Comparison of ENCODE assay signal across 7 cellular contexts in the genomic region with DNA sequence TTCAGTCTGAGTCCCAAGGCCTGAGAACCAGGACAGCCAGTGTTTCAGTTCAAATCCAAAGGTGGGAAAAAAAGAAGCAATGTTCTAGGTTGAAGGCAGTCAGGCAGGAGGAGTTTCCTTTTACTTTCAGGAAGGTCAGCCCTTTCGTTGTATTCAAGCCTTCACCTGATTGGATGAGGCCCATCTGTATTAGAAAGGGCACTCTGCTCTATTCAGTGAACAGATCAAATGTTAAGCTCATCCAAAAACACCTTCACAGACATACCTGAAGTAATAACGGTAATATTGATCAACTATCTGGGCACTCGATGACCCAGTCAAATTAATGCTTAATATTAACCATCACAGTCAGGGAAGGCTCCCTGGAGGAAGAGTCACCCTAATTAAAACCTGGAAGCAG.
"Had no signal": no experiment of that assay in that cellular context is flagged by ENCODE, and none has a peak within 500 bp of the region (broad histone marks: within the 10 kb centered on the region; RNA-seq: fewer than 3 reads in every experiment).

No MANE protein-coding gene starts in this region.

- H3K4me2 ChIP-seq: KMS-11 had no signal

- DNase-seq: IMR-90, KBM-7, KG1 had no signal

- H3K9ac ChIP-seq: KMS-11 had no signal

- FAIRE-seq: HepG2, HTR-8/SVneo had no signal

- H3K27ac ChIP-seq: HL-60, KMS-11 had no signal

- ATAC-seq: HepG2 had no signal
